In genomic region chr20:420169-420620, GRCh38 we compare ENCODE assay signal across 21 cellular contexts. TPM values are rescaled to one million over a fixed set of nuclear protein-coding genes. Genes with fewer than 3 reads are reported as not detected.
DNase-seq lines count a peak whose midpoint lies in the region; ATAC-seq and TF ChIP-seq lines count a peak whose summit lies in the region.
"Had no signal": no experiment of that assay in that cellular context is flagged by ENCODE, and none has a peak within 500 bp of the region (broad histone marks: within the 10 kb centered on the region; RNA-seq: fewer than 3 reads in every experiment).

No MANE protein-coding gene starts in this region.

- peak overlapping the region; percentile 24 for H2BK5ac ChIP-seq in neuronal stem cell (ENCODE audit: low read length)

- peak overlapping the region; percentile 63 for H2AK5ac ChIP-seq in neuronal stem cell (ENCODE audit: low read depth, low read length)

- H3K9ac ChIP-seq in HCT116 (ENCODE audit: low read length) (peak overlapping the region; percentile 60; the same call in 1 of the 2 replicates), SU-DHL-6 (ENCODE audit: low read length) (no peak overlapping the region), neuronal stem cell (ENCODE audit: low read depth, low read length, poor library complexity) (no peak overlapping the region)

- no peak overlapping the region for H4K91ac ChIP-seq in neuronal stem cell (ENCODE audit: low read depth, low read length, poor library complexity)

- CTCF ChIA-PET in HCT116 (lab: Charles Lee): no interaction called here

- no peak overlapping the region for H2BK12ac ChIP-seq in neuronal stem cell (ENCODE audit: low read length)

- no peaks in the 10 kb centered on the region for H3K9me2 ChIP-seq in HCT116 (ENCODE audit: insufficient read depth)
- H3K9me2 ChIP-seq in SU-DHL-6 (replicated peaks; ENCODE audit: insufficient read depth, low read length): no peaks in the 10 kb centered on the region

- peak overlapping the region; percentile 73 for H3K4me2 ChIP-seq in HCT116 (ENCODE audit: low read length)
- H3K4me2 ChIP-seq in SU-DHL-6 (ENCODE audit: low read depth, low read length, poor library complexity, severe bottlenecking): no peak overlapping the region
- H3K4me2 ChIP-seq in neuronal stem cell (ENCODE audit: insufficient read depth, low read length, poor library complexity, severe bottlenecking): no peak overlapping the region

- no peak overlapping the region for H2BK120ac ChIP-seq in neuronal stem cell (ENCODE audit: low read depth, low read length)

- no peak for TF ChIP-seq POLR2A in HCT116 (IDR thresholded peaks at IDR 0.05; ENCODE audit: borderline replicate concordance, extremely low read depth, insufficient read depth, insufficient read length)

- no peaks in the 10 kb centered on the region for H3K27me3 ChIP-seq in HCT116 (ENCODE audit: insufficient read depth, low read length)
- no peaks in the 10 kb centered on the region for H3K27me3 ChIP-seq in SU-DHL-6 (ENCODE audit: low read length)
- H3K27me3 ChIP-seq in neuronal stem cell (ENCODE audit: control insufficient read depth in 3 of 3, insufficient read depth in 3 of 3, low read depth in 1 of 3, low read length in 3 of 3): no peaks in the 10 kb centered on the region
- H3K27me3 ChIP-seq: ascending aorta, heart right ventricle, SJSA1, thyroid gland had no signal

- no peak overlapping the region for H2AFZ ChIP-seq in HCT116 (ENCODE audit: low read depth, low read length, poor library complexity, severe bottlenecking)
- no peak overlapping the region for H2AFZ ChIP-seq in SU-DHL-6 (ENCODE audit: low read depth, low read length, severe bottlenecking)
- H2AFZ ChIP-seq in neuronal stem cell (ENCODE audit: low read length): no peak overlapping the region

- no peak overlapping the region for H3K4ac ChIP-seq in neuronal stem cell (ENCODE audit: low read length)

- intact Hi-C loops in HCT116 (cut with micrococcal nuclease): no loop called here

- peaks cover 7% of the 10 kb centered on the region for H3K79me1 ChIP-seq in neuronal stem cell (ENCODE audit: low read depth, low read length)

- TF ChIP-seq CTCF in HCT116 (IDR thresholded peaks at IDR 0.05 in 2 of 3, conservative IDR thresholded peaks at IDR 0.05 in 1 of 3; ENCODE audit: borderline replicate concordance in 1 of 3, insufficient read depth in 1 of 3, low read depth in 2 of 3, low read length in 2 of 3): no peak
- no peak for TF ChIP-seq CTCF in SU-DHL-6 (IDR thresholded peaks at IDR 0.05; ENCODE audit: insufficient read depth, low read length, poor library complexity, severe bottlenecking)

- peak overlapping the region; percentile 48 for H3K18ac ChIP-seq in neuronal stem cell (ENCODE audit: low read length)

- H3F3A ChIP-seq in SU-DHL-6 (ENCODE audit: insufficient read depth): peaks cover 4% of the 10 kb centered on the region; the same call in 1 of the 2 replicates

- RAD21 ChIA-PET in HCT116 (lab: Charles Lee; ENCODE audit: low non-redundant PET in 1 of 2, low total read pairs in 2 of 2, uncharacterized antibody in 2 of 2, unreplicated experiment in 2 of 2): no interaction called here

- H3K9me3 ChIP-seq in HCT116 (ENCODE audit: control insufficient read depth in 1 of 2, insufficient read depth in 1 of 2, low read depth in 1 of 2, low read length in 2 of 2) (no peaks in the 10 kb centered on the region), SU-DHL-6 (ENCODE audit: insufficient read depth, low read length) (no peaks in the 10 kb centered on the region), neuronal stem cell (replicated peaks in 1 of 2; ENCODE audit: control insufficient read depth in 2 of 2, insufficient read depth in 1 of 2, low read depth in 1 of 2, low read length in 2 of 2) (peaks cover 0 to 2% of the 10 kb centered on the region in 2 donors)
- H3K9me3 ChIP-seq: ascending aorta, heart right ventricle, SJSA1, thyroid gland had no signal

- no TSS peak for BruUV-seq in HCT116 (replicated peaks; lab: Mats Ljungman, UMichigan)

- H3K14ac ChIP-seq in neuronal stem cell (ENCODE audit: low read length): no peak overlapping the region

- H3K4me1 ChIP-seq in HCT116 (ENCODE audit: control insufficient read depth in 1 of 2, insufficient read depth in 2 of 2, low read length in 2 of 2): peaks cover 13 to 36% of the 10 kb centered on the region in 2 experiments
- H3K4me1 ChIP-seq in neuronal stem cell (ENCODE audit: control insufficient read depth in 2 of 2, insufficient read depth in 1 of 2, low read depth in 1 of 2, low read length in 2 of 2): no peaks in the 10 kb centered on the region
- H3K4me1 ChIP-seq: ascending aorta, SJSA1, thyroid gland had no signal

- H3K79me2 ChIP-seq in HCT116 (ENCODE audit: insufficient read depth, low read length): no peaks in the 10 kb centered on the region
- no peaks in the 10 kb centered on the region for H3K79me2 ChIP-seq in SU-DHL-6 (ENCODE audit: insufficient read depth, low read length)

- H3K27ac ChIP-seq in HCT116 (ENCODE audit: low read depth, low read length): peak overlapping the region; percentile 66; the same call in 1 of the 2 replicates
- H3K27ac ChIP-seq in SU-DHL-6 (ENCODE audit: low read depth, low read length): peak overlapping the region; percentile 15; the same call in 1 of the 2 replicates
- H3K27ac ChIP-seq in neuronal stem cell (replicated peaks; ENCODE audit: low read length): no peak overlapping the region
- H3K27ac ChIP-seq: ascending aorta, heart right ventricle, SJSA1, thyroid gland had no signal

- POLR2A ChIA-PET in HCT116 (lab: Charles Lee): no interaction called here

- H3K4me3 ChIP-seq in HCT116 (replicated peaks in 1 of 2; ENCODE audit: low read depth in 1 of 2, low read length in 2 of 2) (no peak overlapping the region), SU-DHL-6 (ENCODE audit: insufficient read depth, low read length, poor library complexity, severe bottlenecking) (no peak overlapping the region), neuronal stem cell (ENCODE audit: low read length in 2 of 2) (no peak overlapping the region)
- H3K4me3 ChIP-seq: ascending aorta, heart right ventricle, SJSA1, thyroid gland had no signal

- no peak for TF ChIP-seq RAD21 in HCT116 (IDR thresholded peaks at IDR 0.05; ENCODE audit: low read depth)

- H4K20me1 ChIP-seq in HCT116 (ENCODE audit: insufficient read depth) (no peaks in the 10 kb centered on the region), SU-DHL-6 (ENCODE audit: low read depth, low read length) (no peaks in the 10 kb centered on the region)

- peak overlapping the region; percentile 91 for H3K23ac ChIP-seq in neuronal stem cell (ENCODE audit: low read depth, low read length, poor library complexity)

- ATAC-seq in HCT116: peak; percentile 9
- ATAC-seq: activated T-helper 17 cell treated with anti-CD3 and anti-CD28 coated beads, Interleukin-2, amount 50 U/mL, for 72 hours; left cardiac atrium had no signal

- H3K36me3 ChIP-seq in HCT116 (ENCODE audit: control insufficient read depth in 1 of 2, insufficient read depth in 2 of 2, low read length in 2 of 2) (peaks cover 8 to 14% of the 10 kb centered on the region in 2 experiments; a peak in 2 of 4 replicates), SU-DHL-6 (ENCODE audit: low read length) (no peaks in the 10 kb centered on the region), neuronal stem cell (replicated peaks in 1 of 2; ENCODE audit: control insufficient read depth in 2 of 2, insufficient read depth in 2 of 2, low read length in 2 of 2) (peaks cover 37 to 85% of the 10 kb centered on the region in 2 donors)

- H4K8ac ChIP-seq in neuronal stem cell (ENCODE audit: low read depth, low read length): no peak overlapping the region

- no peak overlapping the region for H2BK15ac ChIP-seq in neuronal stem cell (ENCODE audit: low read length)

- DNase-seq in NCI-H2029 (lab: John Stamatoyannopoulos, UW) (peak; percentile 78), NCI-H2029 treated with DMSO at 0.1 percent for 48 hours (lab: John Stamatoyannopoulos, UW) (no peak), HCT116 (ENCODE audit: low read depth, low spot score) (no peak), neuronal stem cell (ENCODE audit: low spot score) (no peak), foreskin melanocyte (no peak), COLO829 (ENCODE audit: low spot score) (no peak), NCI-H2107 (lab: John Stamatoyannopoulos, UW) (no peak)
- DNase-seq: activated CD4-positive, alpha-beta T cell treated with anti-CD3 and anti-CD28 coated beads, Interleukin-2, amount 50 U/mL, for 48 hours; activated CD4-positive, CD25-positive, alpha-beta regulatory T cell; CD4-positive, alpha-beta memory T cell; foreskin fibroblast; heart right ventricle; left cardiac atrium; mesendoderm; naive B cell; nucleus accumbens; thyroid gland had no signal

- no CpG with 5 or more reads among the region's 20 CpGs for WGBS in neuronal stem cell (ENCODE audit: extremely low coverage in 2 of 2, insufficient read length in 2 of 2, insufficient replicate concordance in 1 of 2), 2 donors

TF ChIP-seq in HCT116, 20 proteins besides CTCF, POLR2A, EP300 and RAD21:
- TF ChIP-seq TCF7L2 (IDR thresholded peaks at IDR 0.05; ENCODE audit: borderline replicate concordance, extremely low read depth, insufficient read depth, insufficient read length) (no peak), JUND (IDR thresholded peaks at IDR 0.05) (no peak), FOSL1 (IDR thresholded peaks at IDR 0.05; ENCODE audit: low read depth) (no peak), EGR1 (IDR thresholded peaks at IDR 0.05; ENCODE audit: low read depth) (no peak), EZH2phosphoT487 (IDR thresholded peaks at IDR 0.05; ENCODE audit: borderline replicate concordance) (no peak)

RNA-seq across cellular contexts. Expression of gene RBCK1, which starts 12.1 kb away (rescaled TPM):
- 180 TPM for total RNA-seq in HCT116 (2021; ENCODE audit: unreplicated experiment)
- 404 and 522 TPM in 2 replicates for polyA plus RNA-seq in HCT116 (2012)
- 33.0 TPM for polyA plus RNA-seq in neuronal stem cell (2013, experiment 1 of 2)
- polyA plus RNA-seq in neuronal stem cell (2013, experiment 2 of 2): 31.6 TPM

RNA-seq across cellular contexts. Expression of gene TRIB3, which starts 39.6 kb away (rescaled TPM):
- total RNA-seq in HCT116 (2021; ENCODE audit: unreplicated experiment): 113 TPM
- 184 and 189 TPM in 2 replicates for polyA plus RNA-seq in HCT116 (2012)
- 5.1 TPM for polyA plus RNA-seq in neuronal stem cell (2013, experiment 1 of 2)
- 4.6 TPM for polyA plus RNA-seq in neuronal stem cell (2013, experiment 2 of 2)
- total RNA-seq: ascending aorta had no signal

RNA-seq across cellular contexts. Expression of gene TBC1D20, which starts 42.1 kb away (rescaled TPM):
- total RNA-seq in HCT116 (2021; ENCODE audit: unreplicated experiment): 32.3 TPM
- polyA plus RNA-seq in HCT116 (2012): 30.9 and 31.8 TPM in 2 replicates
- polyA plus RNA-seq in neuronal stem cell (2013, experiment 1 of 2): 18.3 TPM
- 18.9 TPM for polyA plus RNA-seq in neuronal stem cell (2013, experiment 2 of 2)
